Comparison of ENCODE assay signal across 8 cellular contexts in genomic region chr2:11477994-11478393, GRCh38. TPM values are rescaled to one million over a fixed set of nuclear protein-coding genes. Genes with fewer than 3 reads are reported as not detected.
DNase-seq lines count a peak whose midpoint lies in the region; ATAC-seq, FAIRE-seq and TF ChIP-seq lines count a peak whose summit lies in the region.

No MANE protein-coding gene starts in this region.

- FAIRE-seq in GM18507 (lab: Jason Lieb, UNC), result peak; percentile 85

- peaks cover 5% of the 10 kb centered on the region for H3K27me3 ChIP-seq in A673 (replicated peaks; ENCODE audit: insufficient read depth, low read depth, low read length, poor library complexity)

- H3K9me3 Mint-ChIP-seq in activated CD4-positive, alpha-beta memory T cell treated with anti-CD3 and anti-CD28 coated beads for 36 hours, result no peaks in the 10 kb centered on the region

- H3K4me1 ChIP-seq in A673 (ENCODE audit: insufficient read depth, low read length, poor library complexity, severe bottlenecking), result peaks cover 4% of the 10 kb centered on the region

- no peaks in the 10 kb centered on the region for H3K36me3 Mint-ChIP-seq in activated CD4-positive, alpha-beta memory T cell treated with anti-CD3 and anti-CD28 coated beads for 36 hours

- no peaks in the 10 kb centered on the region for H3K36me3 ChIP-seq in A673 (ENCODE audit: insufficient read depth, low read length, poor library complexity, severe bottlenecking)

- no peak overlapping the region for H3K4me3 Mint-ChIP-seq in activated CD4-positive, alpha-beta memory T cell treated with anti-CD3 and anti-CD28 coated beads for 36 hours

- CTCF ChIA-PET in A673 (lab: Charles Lee), result interaction anchor here (0.5 to 3.8 kb wide), 4 partner anchors 12 to 269 kb away, joined by 3 to 63 read pairs (median 3); partner anchors contain the start of gene LPIN1
- CTCF ChIA-PET in activated CD4-positive, alpha-beta memory T cell treated with anti-CD3 and anti-CD28 coated beads for 36 hours (lab: Charles Lee), result interaction anchor here (0.5 to 6.2 kb wide), 24 partner anchors 8 to 646 kb away, joined by 3 to 234 read pairs (median 4); partner anchors contain the start of gene E2F6

- no peak overlapping the region for H3K27ac ChIP-seq in A673 (ENCODE audit: low read depth, low read length, poor library complexity, severe bottlenecking)

- H3K9me3 ChIP-seq in A673 (ENCODE audit: low read depth, low read length, poor library complexity, severe bottlenecking), result no peaks in the 10 kb centered on the region

- no peak overlapping the region for H3K27ac Mint-ChIP-seq in activated CD4-positive, alpha-beta memory T cell treated with anti-CD3 and anti-CD28 coated beads for 36 hours

- intact Hi-C loops in A673 (cut with micrococcal nuclease; ENCODE audit: unreplicated experiment), result loop anchor here (1.0 to 5.0 kb wide), 4 partner anchors 106 to 1529 kb away; no protein-coding TSS in a partner anchor
- intact Hi-C loops in activated CD4-positive, alpha-beta memory T cell treated with anti-CD3 and anti-CD28 coated beads for 36 hours (cut with micrococcal nuclease), result loop anchor here (1.0 to 5.0 kb wide), 4 partner anchors 106 to 346 kb away; a partner anchor contains a TSS

- no TSS peak for BruUV-seq in A673 (replicated peaks; lab: Mats Ljungman, UMichigan)

- TF ChIP-seq CTCF in A673 (conservative IDR thresholded peaks at IDR 0.05; ENCODE audit: low read depth, low read length), result peak; percentile 89

- H3K4me1 Mint-ChIP-seq in activated CD4-positive, alpha-beta memory T cell treated with anti-CD3 and anti-CD28 coated beads for 36 hours (ENCODE audit: low read depth), result peaks cover under 1% of the 10 kb centered on the region

- DNase-seq in A673 (ENCODE audit: low spot score), result peak; percentile 86
- DNase-seq in GM18507 (ENCODE audit: extremely low spot score, insufficient read length, low read depth), result peak; percentile 54
- DNase-seq in NCI-H524 treated with DMSO at 0.1 percent for 48 hours (lab: John Stamatoyannopoulos, UW), result peak; percentile 18
- peak; percentile 86 for DNase-seq in activated CD4-positive, alpha-beta memory T cell treated with anti-CD3 and anti-CD28 coated beads for 36 hours
- peak; percentile 83 for DNase-seq in effector CD4-positive, alpha-beta T cell
- peak; percentile 98 for DNase-seq in medulla oblongata (ENCODE audit: extremely low spot score)
- DNase-seq in stimulated activated CD8-positive, alpha-beta memory T cell treated with anti-CD3 and anti-CD28 coated beads, Interleukin-15, amount 100 ng/mL, for 24 hours (ENCODE audit: low read depth), result peak; percentile 79

- H3K27me3 Mint-ChIP-seq in activated CD4-positive, alpha-beta memory T cell treated with anti-CD3 and anti-CD28 coated beads for 36 hours, result peaks cover 21% of the 10 kb centered on the region

- peak; percentile 77 for ATAC-seq in HG03139 (IDR thresholded peaks at IDR 0.05; ENCODE audit: unreplicated experiment)

- H3K4me3 ChIP-seq in A673 (ENCODE audit: low read depth, low read length, poor library complexity, severe bottlenecking), result no peak overlapping the region

- POLR2A ChIA-PET in A673 (lab: Charles Lee; ENCODE audit: low non-redundant PET), result no interaction called here
- POLR2A ChIA-PET in activated CD4-positive, alpha-beta memory T cell treated with anti-CD3 and anti-CD28 coated beads for 36 hours (lab: Charles Lee), result no interaction called here

RNA-seq across cellular contexts. Expression of gene E2F6, which starts 12.0 kb away (rescaled TPM):
- total RNA-seq in A673 (2021), result 32.8 and 35.5 TPM in 2 replicates
- total RNA-seq in activated CD4-positive, alpha-beta memory T cell treated with anti-CD3 and anti-CD28 coated beads for 36 hours, result 10 to 100 TPM in 1 of 2 experiments, 1 to 10 TPM in 1; 9.9 to 10.3 TPM

RNA-seq across cellular contexts. Expression of gene GREB1, which starts 55.9 kb away (rescaled TPM):
- total RNA-seq in A673 (2021), result 1.3 and 1.5 TPM in 2 replicates
- under 1 TPM; 0.29 to 0.81 TPM for total RNA-seq in activated CD4-positive, alpha-beta memory T cell treated with anti-CD3 and anti-CD28 coated beads for 36 hours

Comparison
In these comparisons a context has a peak if more than half of its experiments do, and no peak if none do; other contexts are left out.
1. DNase-seq: peak in every context shown above with its lines; median percentile 98 in medulla oblongata; 86 in A673; 86 in activated CD4-positive, alpha-beta memory T cell treated with anti-CD3 and anti-CD28 coated beads for 36 hours; 83 in effector CD4-positive, alpha-beta T cell; 79 in stimulated activated CD8-positive, alpha-beta memory T cell treated with anti-CD3 and anti-CD28 coated beads, Interleukin-15, amount 100 ng/mL, for 24 hours; 54 in GM18507; 18 in NCI-H524 treated with DMSO at 0.1 percent for 48 hours.